ENCODE assay signal across 26 cellular contexts in genomic region chr13:98310485-98311199, GRCh38.
DNase-seq lines count a peak whose midpoint lies in the region; ATAC-seq and TF ChIP-seq lines count a peak whose summit lies in the region.
"Had no signal": no experiment of that assay in that cellular context is flagged by ENCODE, and none has a peak within 500 bp of the region (broad histone marks: within the 10 kb centered on the region; RNA-seq: fewer than 3 reads in every experiment).

No MANE protein-coding gene starts in this region.

- H3K9ac ChIP-seq in BLaER1 treated with 17β-estradiol and CSF1 and Interleukin-3, amounts not matched to agents 10 nM and 100 nM: no peak overlapping the region
- H3K9ac ChIP-seq: KMS-11 had no signal

- H3K4me2 ChIP-seq in BLaER1 treated with 17β-estradiol and CSF1 and Interleukin-3, amounts not matched to agents 10 nM and 100 nM: peak overlapping the region in 8 of 11 experiments; percentile 52 to 89 (median 74); a peak in 15 of 22 replicates
- H3K4me2 ChIP-seq: KMS-11 had no signal

- intact Hi-C loops in ascending aorta (cut with DNase I): no loop called here

- peak overlapping the region; percentile 28 for H3K27ac Mint-ChIP-seq in chondrocyte (ENCODE audit: unreplicated experiment)
- peak overlapping the region; percentile 64 for H3K27ac Mint-ChIP-seq in osteocyte (ENCODE audit: unreplicated experiment)
- H3K27ac Mint-ChIP-seq: activated CD4-positive, alpha-beta T cell treated with anti-CD3 and anti-CD28 coated beads, Interleukin-2, amount 10 ng/mL, durations not matched to agents 7 days and 5 days; activated naive CD8-positive, alpha-beta T cell treated with anti-CD3 and anti-CD28 coated beads, Interleukin-2, amount 10 ng/mL, durations not matched to agents 7 days and 5 days; activated T-helper 17 cell treated with anti-CD3 and anti-CD28 coated beads, Interleukin-2, amount 50 U/mL, for 72 hours; B cell had no signal

- H4K20me1 ChIP-seq in BLaER1 treated with 17β-estradiol and CSF1 and Interleukin-3, amounts not matched to agents 10 nM and 100 nM: peaks cover 0 to 48% (median 0%) of the 10 kb centered on the region in 11 experiments; a peak in 4 of 22 replicates

- peak overlapping the region in 2 of 11 experiments; percentile 6 to 63; a peak in 1 of 22 replicates for H3K27ac ChIP-seq in BLaER1 treated with 17β-estradiol and CSF1 and Interleukin-3, amounts not matched to agents 10 nM and 100 nM
- no peak overlapping the region for H3K27ac ChIP-seq in ascending aorta
- H3K27ac ChIP-seq: gastroesophageal sphincter, KMS-11, tibial artery had no signal

- H3K36me3 Mint-ChIP-seq in chondrocyte (ENCODE audit: low read depth) (peaks cover 8% of the 10 kb centered on the region), osteocyte (ENCODE audit: unreplicated experiment) (peaks cover 12% of the 10 kb centered on the region)
- H3K36me3 Mint-ChIP-seq: activated naive CD8-positive, alpha-beta T cell treated with anti-CD3 and anti-CD28 coated beads, Interleukin-2, amount 10 ng/mL, durations not matched to agents 7 days and 5 days had no signal

- peaks cover 0 to 12% (median 0%) of the 10 kb centered on the region in 11 experiments; a peak in 1 of 22 replicates for H3K36me3 ChIP-seq in BLaER1 treated with 17β-estradiol and CSF1 and Interleukin-3, amounts not matched to agents 10 nM and 100 nM
- H3K36me3 ChIP-seq in ascending aorta: no peaks in the 10 kb centered on the region
- H3K36me3 ChIP-seq: gastroesophageal sphincter, tibial artery had no signal

- no peak overlapping the region for H3K4me3 ChIP-seq in BLaER1 treated with 17β-estradiol and CSF1 and Interleukin-3, amounts not matched to agents 10 nM and 100 nM
- H3K4me3 ChIP-seq in ascending aorta: no peak overlapping the region
- H3K4me3 ChIP-seq: gastroesophageal sphincter, tibial artery had no signal

- no peak for ATAC-seq in HG03565 (IDR thresholded peaks at IDR 0.05; ENCODE audit: unreplicated experiment)
- ATAC-seq: activated T-helper 17 cell treated with anti-CD3 and anti-CD28 coated beads, Interleukin-2, amount 50 U/mL, for 72 hours; gastroesophageal sphincter had no signal

- H3K4me1 ChIP-seq in BLaER1 treated with 17β-estradiol and CSF1 and Interleukin-3, amounts not matched to agents 10 nM and 100 nM: peaks cover 45 to 87% (median 72%) of the 10 kb centered on the region in 10 experiments
- no peaks in the 10 kb centered on the region for H3K4me1 ChIP-seq in ascending aorta

- H3K4me3 Mint-ChIP-seq in chondrocyte (ENCODE audit: unreplicated experiment) (no peak overlapping the region), osteocyte (ENCODE audit: unreplicated experiment) (no peak overlapping the region)
- H3K4me3 Mint-ChIP-seq: activated CD4-positive, alpha-beta T cell treated with anti-CD3 and anti-CD28 coated beads, Interleukin-2, amount 10 ng/mL, durations not matched to agents 7 days and 5 days; activated naive CD8-positive, alpha-beta T cell treated with anti-CD3 and anti-CD28 coated beads, Interleukin-2, amount 10 ng/mL, durations not matched to agents 7 days and 5 days; activated T-helper 17 cell treated with anti-CD3 and anti-CD28 coated beads, Interleukin-2, amount 50 U/mL, for 72 hours; B cell; neural crest cell had no signal

- H3K4me1 Mint-ChIP-seq in chondrocyte (ENCODE audit: low read depth) (peaks cover 69% of the 10 kb centered on the region), osteocyte (ENCODE audit: unreplicated experiment) (peaks cover 48% of the 10 kb centered on the region)
- H3K4me1 Mint-ChIP-seq: activated CD4-positive, alpha-beta T cell treated with anti-CD3 and anti-CD28 coated beads, Interleukin-2, amount 10 ng/mL, durations not matched to agents 7 days and 5 days; activated naive CD8-positive, alpha-beta T cell treated with anti-CD3 and anti-CD28 coated beads, Interleukin-2, amount 10 ng/mL, durations not matched to agents 7 days and 5 days; activated T-helper 17 cell treated with anti-CD3 and anti-CD28 coated beads, Interleukin-2, amount 50 U/mL, for 72 hours; B cell had no signal

- no peaks in the 10 kb centered on the region for H3K27me3 ChIP-seq in BLaER1 treated with 17β-estradiol and CSF1 and Interleukin-3, amounts not matched to agents 10 nM and 100 nM
- no peaks in the 10 kb centered on the region for H3K27me3 ChIP-seq in ascending aorta
- H3K27me3 ChIP-seq: gastroesophageal sphincter, tibial artery had no signal

- TF ChIP-seq CTCF in chondrocyte (IDR thresholded peaks at IDR 0.05) (no peak), osteocyte (IDR thresholded peaks at IDR 0.05) (no peak), GM13976 (IDR thresholded peaks at IDR 0.05; ENCODE audit: borderline replicate concordance, control extremely low read depth, extremely low read depth, insufficient read depth, missing control alignments) (no peak), ascending aorta (IDR thresholded peaks at IDR 0.05) (no peak)

- DNase-seq in chondrocyte (ENCODE audit: low spot score) (no peak), left kidney (ENCODE audit: low read depth, low spot score) (peak; percentile 50), osteocyte (ENCODE audit: extremely low spot score, unreplicated experiment) (no peak), GM13976 (ENCODE audit: low spot score) (no peak), ascending aorta (ENCODE audit: low spot score in 2 of 2) (no peak), ecto neural progenitor cell (ENCODE audit: low spot score) (no peak)
- DNase-seq: activated CD4-positive, alpha-beta T cell treated with anti-CD3 and anti-CD28 coated beads, Interleukin-2, amount 10 ng/mL, durations not matched to agents 7 days and 5 days; activated naive CD8-positive, alpha-beta T cell treated with anti-CD3 and anti-CD28 coated beads, Interleukin-2, amount 10 ng/mL, durations not matched to agents 7 days and 5 days; Calu3; cerebellar nuclear complex; effector memory CD4-positive, alpha-beta T cell; midbrain; MV-4-11; NCI-H1694; NCI-H2171 treated with DMSO at 0.1 percent for 48 hours; NCI-H526 treated with DMSO at 0.1 percent for 48 hours; stimulated activated CD4-positive, alpha-beta T cell treated with anti-CD3 and anti-CD28 coated beads, Interleukin-4, amount 100 ng/mL, for 1 hour; stimulated activated naive CD4-positive, alpha-beta T cell treated with Interleukin-2 at 50 U/mL for 16 hours; tibial artery had no signal

- H3K9me3 Mint-ChIP-seq in chondrocyte (ENCODE audit: low read depth) (peaks cover 2% of the 10 kb centered on the region), osteocyte (ENCODE audit: unreplicated experiment) (no peaks in the 10 kb centered on the region)
- H3K9me3 Mint-ChIP-seq: activated CD4-positive, alpha-beta T cell treated with anti-CD3 and anti-CD28 coated beads, Interleukin-2, amount 10 ng/mL, durations not matched to agents 7 days and 5 days; activated naive CD8-positive, alpha-beta T cell treated with anti-CD3 and anti-CD28 coated beads, Interleukin-2, amount 10 ng/mL, durations not matched to agents 7 days and 5 days; activated T-helper 17 cell treated with anti-CD3 and anti-CD28 coated beads, Interleukin-2, amount 50 U/mL, for 72 hours had no signal

- no peaks in the 10 kb centered on the region for H3K27me3 Mint-ChIP-seq in chondrocyte (ENCODE audit: low read depth)
- no peaks in the 10 kb centered on the region for H3K27me3 Mint-ChIP-seq in osteocyte (ENCODE audit: unreplicated experiment)
- H3K27me3 Mint-ChIP-seq: activated CD4-positive, alpha-beta T cell treated with anti-CD3 and anti-CD28 coated beads, Interleukin-2, amount 10 ng/mL, durations not matched to agents 7 days and 5 days had no signal

- in situ Hi-C loops in GM13976 (cut with MboI; ENCODE audit: low sequenced_read_pairs, unreplicated experiment): no loop called here

- peaks cover 0 to 8% (median 0%) of the 10 kb centered on the region in 11 experiments; a peak in 5 of 22 replicates for H3K9me3 ChIP-seq in BLaER1 treated with 17β-estradiol and CSF1 and Interleukin-3, amounts not matched to agents 10 nM and 100 nM (replicated peaks in 1 of 11)
- no peaks in the 10 kb centered on the region for H3K9me3 ChIP-seq in ascending aorta
- H3K9me3 ChIP-seq: gastroesophageal sphincter, tibial artery had no signal
